1 cellular context compared by ENCODE assay signal in genomic region chr1:156095906-156096508, GRCh38.
A peak's percentile ranks its signal among the peaks of the same experiment; 100 is the strongest.
TF ChIP-seq lines count a peak whose summit lies in the region.

No MANE protein-coding gene starts in this region.

TF ChIP-seq in IMR-90, 13 proteins besides CTCF, POLR2A, EP300 and RAD21:
- peak; percentile 91 for TF ChIP-seq CEBPB (IDR thresholded peaks at IDR 0.05; ENCODE audit: low read depth, low read length)
- no peak for TF ChIP-seq ELK1 (IDR thresholded peaks at IDR 0.05; ENCODE audit: borderline replicate concordance, low read depth, low read length)
